In the genomic region with DNA sequence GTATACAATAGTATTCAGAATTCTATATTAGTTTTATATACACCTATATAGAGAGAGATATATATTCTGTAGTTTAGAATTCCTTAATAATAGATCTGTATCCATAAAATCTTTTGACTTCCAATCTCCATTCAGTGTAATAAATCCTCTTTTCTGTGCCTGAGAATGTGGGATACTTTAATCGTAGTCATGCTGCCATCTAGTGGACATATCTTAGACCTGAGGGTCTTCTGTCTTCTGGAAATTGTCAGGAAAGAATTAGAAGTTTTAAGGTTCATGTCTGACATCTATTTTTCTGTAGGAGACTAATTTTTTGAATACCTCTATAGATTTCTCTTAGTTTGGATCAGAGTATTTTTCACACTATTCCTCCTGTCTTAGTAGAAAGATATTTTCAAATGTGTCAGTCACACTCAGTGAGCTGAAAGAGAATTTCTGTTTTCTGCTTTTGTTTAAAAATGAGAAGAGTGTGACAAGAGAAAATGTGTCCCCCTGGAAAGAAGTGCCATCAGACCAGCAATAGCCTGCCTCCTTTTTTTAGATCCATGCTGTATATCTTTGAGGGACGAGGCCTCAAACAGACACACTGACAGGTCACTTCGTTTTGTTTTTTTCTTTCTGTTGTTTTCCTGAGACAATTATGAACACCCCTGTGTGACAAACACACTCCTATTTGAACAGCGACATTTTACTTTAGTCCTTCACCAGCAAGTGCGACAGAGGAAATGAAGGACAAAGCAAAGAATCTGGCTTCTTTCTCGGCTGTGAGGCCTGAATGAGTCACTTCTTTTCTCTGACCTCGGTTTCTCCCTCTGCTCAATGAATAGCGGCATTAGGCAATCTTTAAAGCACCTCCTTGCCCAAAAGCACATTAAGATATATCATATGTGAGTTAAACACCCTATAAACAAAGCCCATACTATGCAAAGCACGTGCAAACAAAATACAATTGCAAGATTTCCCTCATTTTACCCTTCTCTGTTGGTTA, we compare ENCODE assay signal across 8 cellular contexts.
DNase-seq lines count a peak whose midpoint lies in the region; ATAC-seq, FAIRE-seq and TF ChIP-seq lines count a peak whose summit lies in the region.

No MANE protein-coding gene starts in this region.

- no peaks in the 10 kb centered on the region for H3K4me1 ChIP-seq in K562 (replicated peaks in 1 of 2; ENCODE audit: control insufficient read depth in 2 of 2, insufficient read depth in 2 of 2, low read length in 2 of 2)

- H3K9me3 Mint-ChIP-seq in activated naive CD8-positive, alpha-beta T cell treated with anti-CD3 and anti-CD28 coated beads, Interleukin-2, amount 50 U/mL, for 24 hours = no peaks in the 10 kb centered on the region
- no peaks in the 10 kb centered on the region for H3K9me3 Mint-ChIP-seq in activated naive CD8-positive, alpha-beta T cell treated with anti-CD3 and anti-CD28 coated beads for 36 hours

- H3K4me2 ChIP-seq in K562 (ENCODE audit: insufficient read depth, low read length) = no peak overlapping the region

- TF ChIP-seq RAD21 in K562 (CRISPR knock-in tag; conservative IDR thresholded peaks at IDR 0.05 in 1 of 2, IDR thresholded peaks at IDR 0.05 in 1 of 2) = peak; percentile 52 to 69

- TF ChIP-seq EP300 in K562 (IDR thresholded peaks at IDR 0.05; ENCODE audit: low read length) = no peak

- H3K9me3 ChIP-seq in K562 (replicated peaks; ENCODE audit: control insufficient read depth, insufficient read depth, low read depth, low read length) = no peaks in the 10 kb centered on the region

- TF ChIP-seq CTCF in K562 (IDR thresholded peaks at IDR 0.05 in 2 of 3, conservative IDR thresholded peaks at IDR 0.05 in 1 of 3; ENCODE audit: insufficient read depth in 2 of 3, low read depth in 1 of 3, low read length in 3 of 3) = peak in 2 of 3 experiments; percentile 42 to 62; a peak in 3 of 6 replicates

- BruUV-seq in K562 (replicated peaks; lab: Mats Ljungman, UMichigan) = no TSS peak

- no peak overlapping the region for H3K4me3 Mint-ChIP-seq in activated naive CD8-positive, alpha-beta T cell treated with anti-CD3 and anti-CD28 coated beads, Interleukin-2, amount 50 U/mL, for 24 hours
- no peak overlapping the region for H3K4me3 Mint-ChIP-seq in activated naive CD8-positive, alpha-beta T cell treated with anti-CD3 and anti-CD28 coated beads for 36 hours

- intact Hi-C loops in K562 (cut with micrococcal nuclease) = loop anchor here (5.0 kb wide), 1 partner anchor 89 kb away; no protein-coding TSS in a partner anchor

- H3K27ac ChIP-seq in K562 (ENCODE audit: extremely low read depth, low read depth, low read length) = no peak overlapping the region

- no peaks in the 10 kb centered on the region for H3K36me3 Mint-ChIP-seq in activated naive CD8-positive, alpha-beta T cell treated with anti-CD3 and anti-CD28 coated beads, Interleukin-2, amount 50 U/mL, for 24 hours (ENCODE audit: low read depth)
- H3K36me3 Mint-ChIP-seq in activated naive CD8-positive, alpha-beta T cell treated with anti-CD3 and anti-CD28 coated beads for 36 hours = no peaks in the 10 kb centered on the region

- no peak overlapping the region for H3K9ac ChIP-seq in K562 (ENCODE audit: insufficient read depth in 1 of 2, low read depth in 2 of 2, low read length in 2 of 2)

- H3K27me3 ChIP-seq in K562 (ENCODE audit: control insufficient read depth in 2 of 2, insufficient read depth in 2 of 2, low read length in 2 of 2) = no peaks in the 10 kb centered on the region

- no peak overlapping the region for H2AFZ ChIP-seq in K562 (ENCODE audit: low read depth, low read length)

- peak; percentile 3 for DNase-seq in activated naive CD8-positive, alpha-beta T cell treated with anti-CD3 and anti-CD28 coated beads, Interleukin-2, amount 50 U/mL, for 24 hours
- DNase-seq in activated naive CD8-positive, alpha-beta T cell treated with anti-CD3 and anti-CD28 coated beads for 36 hours = no peak
- DNase-seq in NCI-H446 treated with DMSO at 0.1 percent for 48 hours (lab: John Stamatoyannopoulos, UW) = peak; percentile 38
- DNase-seq in K562 (ENCODE audit: extremely low read depth in 1 of 4, low spot score in 3 of 4) = peak; percentile 17 to 44 (median 38)
- DNase-seq in left lobe of liver (ENCODE audit: low spot score) = no peak
- no peak for DNase-seq in effector CD4-positive, alpha-beta T cell

- peaks cover 18% of the 10 kb centered on the region for H3K27me3 Mint-ChIP-seq in activated naive CD8-positive, alpha-beta T cell treated with anti-CD3 and anti-CD28 coated beads, Interleukin-2, amount 50 U/mL, for 24 hours
- H3K27me3 Mint-ChIP-seq in activated naive CD8-positive, alpha-beta T cell treated with anti-CD3 and anti-CD28 coated beads for 36 hours = peaks cover 12% of the 10 kb centered on the region

- H3K79me2 ChIP-seq in K562 (ENCODE audit: control insufficient read depth, insufficient read depth, low read length) = no peaks in the 10 kb centered on the region

- H3K36me3 ChIP-seq in K562 (ENCODE audit: control insufficient read depth, insufficient read depth, low read length) = no peaks in the 10 kb centered on the region

- H3K27ac Mint-ChIP-seq in activated naive CD8-positive, alpha-beta T cell treated with anti-CD3 and anti-CD28 coated beads, Interleukin-2, amount 50 U/mL, for 24 hours = no peak overlapping the region
- H3K27ac Mint-ChIP-seq in activated naive CD8-positive, alpha-beta T cell treated with anti-CD3 and anti-CD28 coated beads for 36 hours = no peak overlapping the region

- no peaks in the 10 kb centered on the region for H3K4me1 Mint-ChIP-seq in activated naive CD8-positive, alpha-beta T cell treated with anti-CD3 and anti-CD28 coated beads, Interleukin-2, amount 50 U/mL, for 24 hours
- H3K4me1 Mint-ChIP-seq in activated naive CD8-positive, alpha-beta T cell treated with anti-CD3 and anti-CD28 coated beads for 36 hours = no peaks in the 10 kb centered on the region

- POLR2A ChIA-PET in K562 (lab: Yijun Ruan, JAX) = no interaction called here

- no peaks in the 10 kb centered on the region for H3K9me1 ChIP-seq in K562 (ENCODE audit: control insufficient read depth, insufficient read depth, low read length)

- ATAC-seq in activated naive CD8-positive, alpha-beta T cell treated with anti-CD3 and anti-CD28 coated beads, Interleukin-2, amount 50 U/mL, for 24 hours = no peak
- ATAC-seq in HG03060 (IDR thresholded peaks at IDR 0.05; ENCODE audit: low read depth, unreplicated experiment) (peak; percentile 66), K562 (peak; percentile 82), left lobe of liver (peak; percentile 84), GM18505 (IDR thresholded peaks at IDR 0.05; ENCODE audit: unreplicated experiment) (no peak)

- H3K4me3 ChIP-seq in K562 = no peak overlapping the region

- in situ Hi-C loops in K562 (cut with MboI) = no loop called here

- no peak for TF ChIP-seq POLR2A in K562 (conservative IDR thresholded peaks at IDR 0.05)
- TF ChIP-seq POLR2A in GM18505 (IDR thresholded peaks at IDR 0.05; ENCODE audit: borderline replicate concordance, extremely low read depth, insufficient read depth, insufficient read length) = no peak

- no peak for FAIRE-seq in K562 (lab: Jason Lieb, UNC)

- 0% methylated on average over 9 of the region's 9 CpGs for WGBS in K562 (ENCODE audit: insufficient coverage, low coverage, missing lambda C conversion rate)

- CTCF ChIA-PET in K562 (lab: Yijun Ruan, JAX; ENCODE audit: low intra/inter-chr PET ratio) = no interaction called here

- H4K20me1 ChIP-seq in K562 (replicated peaks; ENCODE audit: control insufficient read depth, insufficient read depth, low read length) = no peaks in the 10 kb centered on the region

TF ChIP-seq in K562, 482 proteins besides CTCF, POLR2A, EP300 and RAD21:
- TF ChIP-seq, protein P1, sequence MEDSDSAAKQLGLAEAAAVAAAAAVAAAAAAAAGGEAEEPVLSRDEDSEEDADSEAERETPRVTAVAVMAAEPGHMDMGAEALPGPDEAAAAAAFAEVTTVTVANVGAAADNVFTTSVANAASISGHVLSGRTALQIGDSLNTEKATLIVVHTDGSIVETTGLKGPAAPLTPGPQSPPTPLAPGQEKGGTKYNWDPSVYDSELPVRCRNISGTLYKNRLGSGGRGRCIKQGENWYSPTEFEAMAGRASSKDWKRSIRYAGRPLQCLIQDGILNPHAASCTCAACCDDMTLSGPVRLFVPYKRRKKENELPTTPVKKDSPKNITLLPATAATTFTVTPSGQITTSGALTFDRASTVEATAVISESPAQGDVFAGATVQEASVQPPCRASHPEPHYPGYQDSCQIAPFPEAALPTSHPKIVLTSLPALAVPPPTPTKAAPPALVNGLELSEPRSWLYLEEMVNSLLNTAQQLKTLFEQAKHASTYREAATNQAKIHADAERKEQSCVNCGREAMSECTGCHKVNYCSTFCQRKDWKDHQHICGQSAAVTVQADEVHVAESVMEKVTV (CRISPR knock-in tag; IDR thresholded peaks at IDR 0.05) = peak; percentile 19; the same call in 1 of the 2 replicates
- no peak for TF ChIP-seq TBP (optimal IDR thresholded peaks at IDR 0.05; ENCODE audit: low read depth, low read length)
TF ChIP-seq in K562: peak in this region for 1.

Comparison
In these comparisons a context has a peak if more than half of its experiments do, and no peak if none do; other contexts are left out.
1. DNase-seq: peak in activated naive CD8-positive, alpha-beta T cell treated with anti-CD3 and anti-CD28 coated beads, Interleukin-2, amount 50 U/mL, for 24 hours (single experiment), NCI-H446 treated with DMSO at 0.1 percent for 48 hours (single experiment) and K562 (4 of 4); none in activated naive CD8-positive, alpha-beta T cell treated with anti-CD3 and anti-CD28 coated beads for 36 hours (single experiment), left lobe of liver (single experiment) and effector CD4-positive, alpha-beta T cell (single experiment).
2. ATAC-seq: peak in HG03060 (single experiment), K562 (single experiment) and left lobe of liver (single experiment); none in activated naive CD8-positive, alpha-beta T cell treated with anti-CD3 and anti-CD28 coated beads, Interleukin-2, amount 50 U/mL, for 24 hours (single experiment) and GM18505 (single experiment).